ENCODE assay signal across 36 cellular contexts in the genomic region with DNA sequence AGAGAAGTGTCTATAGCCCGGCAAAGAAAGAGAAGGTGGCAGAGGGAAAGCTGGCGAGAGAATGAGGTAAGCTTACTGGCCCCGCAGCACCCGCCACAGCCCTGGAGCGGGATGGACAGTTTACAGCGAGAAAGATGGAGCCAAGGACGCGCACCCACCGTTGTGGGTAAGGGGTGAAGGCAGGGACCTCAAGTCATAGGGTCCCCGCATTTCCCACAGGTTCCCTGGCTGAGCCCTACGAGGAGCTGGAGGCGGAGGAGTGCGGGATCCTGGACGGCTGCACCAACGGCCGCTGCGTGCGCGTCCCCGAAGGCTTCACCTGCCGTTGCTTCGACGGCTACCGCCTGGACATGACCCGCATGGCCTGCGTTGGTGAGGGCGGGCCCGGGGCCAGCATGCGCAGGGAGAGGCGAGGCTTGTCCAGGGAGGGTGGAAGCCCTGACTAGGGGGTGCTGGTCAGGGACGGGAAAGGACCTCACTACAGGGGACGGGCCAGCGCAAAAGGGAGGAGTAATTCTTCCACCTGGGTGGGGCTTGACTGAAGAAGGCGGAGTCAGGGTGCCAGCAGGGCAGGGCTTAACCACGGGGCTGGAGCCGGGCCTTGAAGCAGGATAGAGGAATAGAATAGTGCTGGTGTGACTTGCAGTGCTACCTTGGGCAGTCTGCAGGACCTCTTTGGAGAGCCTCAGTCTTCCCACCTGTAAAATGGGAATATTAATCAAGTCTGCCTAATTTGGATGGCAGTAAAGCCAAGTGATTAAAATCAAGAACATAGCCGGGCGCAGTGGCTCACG. TPM values are rescaled to one million over a fixed set of nuclear protein-coding genes. Genes with fewer than 3 reads are reported as not detected.
A peak's percentile ranks its signal among the peaks of the same experiment; 100 is the strongest.
DNase-seq lines count a peak whose midpoint lies in the region; ATAC-seq, FAIRE-seq and TF ChIP-seq lines count a peak whose summit lies in the region.
"Had no signal": no experiment of that assay in that cellular context is flagged by ENCODE, and none has a peak within 500 bp of the region (broad histone marks: within the 10 kb centered on the region; RNA-seq: fewer than 3 reads in every experiment).

No MANE protein-coding gene starts in this region.

- TF ChIP-seq CTCF in HEK293 (tag by site-specific recombination; IDR thresholded peaks at IDR 0.05) (no peak), K562 (IDR thresholded peaks at IDR 0.05 in 2 of 3, conservative IDR thresholded peaks at IDR 0.05 in 1 of 3; ENCODE audit: insufficient read depth in 2 of 3, low read depth in 1 of 3, low read length in 3 of 3) (no peak), osteoblast (IDR thresholded peaks at IDR 0.05; ENCODE audit: extremely low read depth, low read depth, low read length) (no peak), foreskin fibroblast (IDR thresholded peaks at IDR 0.05; ENCODE audit: low read depth, low read length) (no peak)

- H3K9me1 ChIP-seq in K562 (ENCODE audit: control insufficient read depth, insufficient read depth, low read length), result no peaks in the 10 kb centered on the region

- intact Hi-C loops in K562 (cut with micrococcal nuclease), result no loop called here

- no peak overlapping the region for H3K4me3 Mint-ChIP-seq in activated naive CD8-positive, alpha-beta T cell treated with anti-CD3 and anti-CD28 coated beads, Interleukin-2, amount 10 ng/mL, durations not matched to agents 7 days and 5 days
- H3K4me3 Mint-ChIP-seq in activated naive CD8-positive, alpha-beta T cell treated with anti-CD3 and anti-CD28 coated beads for 36 hours, result no peak overlapping the region
- H3K4me3 Mint-ChIP-seq: CD4-positive, CD25-positive, alpha-beta regulatory T cell; nephron had no signal

- H2AFZ ChIP-seq in K562 (ENCODE audit: low read depth, low read length), result no peak overlapping the region
- no peak overlapping the region for H2AFZ ChIP-seq in osteoblast (ENCODE audit: low read length)

- no peaks in the 10 kb centered on the region for H4K20me1 ChIP-seq in K562 (replicated peaks; ENCODE audit: control insufficient read depth, insufficient read depth, low read length)
- peaks cover 2% of the 10 kb centered on the region for H4K20me1 ChIP-seq in osteoblast (ENCODE audit: insufficient read depth, low read length)

- peaks cover 14% of the 10 kb centered on the region for H3K4me1 Mint-ChIP-seq in activated naive CD8-positive, alpha-beta T cell treated with anti-CD3 and anti-CD28 coated beads, Interleukin-2, amount 10 ng/mL, durations not matched to agents 7 days and 5 days
- H3K4me1 Mint-ChIP-seq in activated naive CD8-positive, alpha-beta T cell treated with anti-CD3 and anti-CD28 coated beads for 36 hours, result peaks cover 9% of the 10 kb centered on the region

- H3K4me2 ChIP-seq in K562 (ENCODE audit: insufficient read depth, low read length) (no peak overlapping the region), osteoblast (ENCODE audit: insufficient read depth, low read length) (no peak overlapping the region)
- H3K4me2 ChIP-seq: smooth muscle cell had no signal

- no peak overlapping the region for H3K27ac Mint-ChIP-seq in activated naive CD8-positive, alpha-beta T cell treated with anti-CD3 and anti-CD28 coated beads, Interleukin-2, amount 10 ng/mL, durations not matched to agents 7 days and 5 days
- no peak overlapping the region for H3K27ac Mint-ChIP-seq in activated naive CD8-positive, alpha-beta T cell treated with anti-CD3 and anti-CD28 coated beads for 36 hours
- H3K27ac Mint-ChIP-seq: nephron had no signal

- H3K27me3 ChIP-seq in K562 (ENCODE audit: control insufficient read depth in 2 of 2, insufficient read depth in 2 of 2, low read length in 2 of 2) (no peaks in the 10 kb centered on the region), osteoblast (ENCODE audit: insufficient read depth, low read length) (no peaks in the 10 kb centered on the region)
- H3K27me3 ChIP-seq: heart right ventricle, pancreas, testis had no signal

- no peaks in the 10 kb centered on the region for H3K27me3 Mint-ChIP-seq in activated naive CD8-positive, alpha-beta T cell treated with anti-CD3 and anti-CD28 coated beads, Interleukin-2, amount 10 ng/mL, durations not matched to agents 7 days and 5 days
- H3K27me3 Mint-ChIP-seq in activated naive CD8-positive, alpha-beta T cell treated with anti-CD3 and anti-CD28 coated beads for 36 hours, result no peaks in the 10 kb centered on the region
- H3K27me3 Mint-ChIP-seq: CD4-positive, CD25-positive, alpha-beta regulatory T cell had no signal

- H3K27ac ChIP-seq in HEK293 (ENCODE audit: extremely low read depth, low read depth, low read length) (no peak overlapping the region), K562 (ENCODE audit: extremely low read depth, low read depth, low read length) (no peak overlapping the region), osteoblast (ENCODE audit: low read depth, low read length) (no peak overlapping the region)
- H3K27ac ChIP-seq: coronary artery, heart right ventricle, HL-60, pancreas, testis had no signal

- H3K9me3 Mint-ChIP-seq in activated naive CD8-positive, alpha-beta T cell treated with anti-CD3 and anti-CD28 coated beads, Interleukin-2, amount 10 ng/mL, durations not matched to agents 7 days and 5 days, result no peaks in the 10 kb centered on the region
- H3K9me3 Mint-ChIP-seq in activated naive CD8-positive, alpha-beta T cell treated with anti-CD3 and anti-CD28 coated beads for 36 hours, result no peaks in the 10 kb centered on the region
- H3K9me3 Mint-ChIP-seq: nephron had no signal

- H3K36me3 ChIP-seq in HEK293 (ENCODE audit: control insufficient read depth in 2 of 2, insufficient read depth in 1 of 2, low read length in 2 of 2) (peaks cover 0 to 6% of the 10 kb centered on the region in 2 experiments; a peak in 2 of 3 replicates), K562 (ENCODE audit: control insufficient read depth, insufficient read depth, low read length) (peaks cover 53% of the 10 kb centered on the region; the same call in 2 of the 3 replicates), osteoblast (ENCODE audit: insufficient read depth, low read length) (peaks cover 20% of the 10 kb centered on the region)
- H3K36me3 ChIP-seq: pancreas had no signal

- peaks cover 16% of the 10 kb centered on the region for H3K4me1 ChIP-seq in HEK293 (ENCODE audit: control insufficient read depth, insufficient read depth, low read length)
- H3K4me1 ChIP-seq in K562 (replicated peaks in 1 of 2; ENCODE audit: control insufficient read depth in 2 of 2, insufficient read depth in 2 of 2, low read length in 2 of 2), result peaks cover 30 to 48% of the 10 kb centered on the region in 2 experiments
- no peaks in the 10 kb centered on the region for H3K4me1 ChIP-seq in osteoblast (ENCODE audit: insufficient read depth, low read length)
- H3K4me1 ChIP-seq: pancreas, testis had no signal

- no peak for TF ChIP-seq EP300 in K562 (IDR thresholded peaks at IDR 0.05; ENCODE audit: low read length)

- POLR2A ChIA-PET in activated naive CD8-positive, alpha-beta T cell treated with anti-CD3 and anti-CD28 coated beads, Interleukin-2, amount 10 ng/mL, durations not matched to agents 7 days and 5 days (lab: Charles Lee), result no interaction called here
- POLR2A ChIA-PET in HEK293 (lab: Yijun Ruan, JAX) (no interaction called here), K562 (lab: Yijun Ruan, JAX) (interaction anchor here (0.7 kb wide), 1 partner anchor 97 kb away, joined by 3 read pairs; no protein-coding TSS in a partner anchor)

- peak overlapping the region in 1 of 2 experiments; percentile 1; a peak in 1 of 4 replicates for H3K9ac ChIP-seq in K562 (ENCODE audit: insufficient read depth in 1 of 2, low read depth in 2 of 2, low read length in 2 of 2)

- no peak for FAIRE-seq in K562 (lab: Jason Lieb, UNC)
- FAIRE-seq: A204.1, pancreas had no signal

- ATAC-seq in activated naive CD8-positive, alpha-beta T cell treated with anti-CD3 and anti-CD28 coated beads, Interleukin-2, amount 10 ng/mL, durations not matched to agents 7 days and 5 days (ENCODE audit: low read depth), result peak; percentile 17
- ATAC-seq in K562 (no peak), HG02798 (IDR thresholded peaks at IDR 0.05; ENCODE audit: poor library complexity, unreplicated experiment) (no peak)
- ATAC-seq: mucosa of descending colon; pancreas; stimulated activated naive CD8-positive, alpha-beta T cell treated with anti-CD3 and anti-CD28 coated beads, Interleukin-15, Interleukin-2, amounts not matched to agents 100 U/mL and 50 U/mL, for 24 hours had no signal

- peaks cover 8% of the 10 kb centered on the region for H3K36me3 Mint-ChIP-seq in activated naive CD8-positive, alpha-beta T cell treated with anti-CD3 and anti-CD28 coated beads, Interleukin-2, amount 10 ng/mL, durations not matched to agents 7 days and 5 days
- peaks cover 21% of the 10 kb centered on the region for H3K36me3 Mint-ChIP-seq in activated naive CD8-positive, alpha-beta T cell treated with anti-CD3 and anti-CD28 coated beads for 36 hours

- H3K79me2 ChIP-seq in K562 (ENCODE audit: control insufficient read depth, insufficient read depth, low read length) (no peaks in the 10 kb centered on the region), osteoblast (ENCODE audit: insufficient read depth, low read length) (no peaks in the 10 kb centered on the region)

- H3K9me3 ChIP-seq in HEK293 (ENCODE audit: control insufficient read depth, insufficient read depth, low read depth, low read length) (no peaks in the 10 kb centered on the region), K562 (replicated peaks; ENCODE audit: control insufficient read depth, insufficient read depth, low read depth, low read length) (no peaks in the 10 kb centered on the region), osteoblast (ENCODE audit: low read depth, low read length) (no peaks in the 10 kb centered on the region)
- H3K9me3 ChIP-seq: heart right ventricle, mucosa of descending colon, pancreas, testis had no signal

- TF ChIP-seq RAD21 in K562 (CRISPR knock-in tag; conservative IDR thresholded peaks at IDR 0.05 in 1 of 2, IDR thresholded peaks at IDR 0.05 in 1 of 2), result no peak

- BruUV-seq in K562 (replicated peaks; lab: Mats Ljungman, UMichigan), result no TSS peak

- WGBS in K562 (ENCODE audit: insufficient coverage, low coverage, missing lambda C conversion rate), result 90% methylated on average over 26 of the region's 39 CpGs

- CTCF ChIA-PET in HEK293 (lab: Yijun Ruan, JAX), result interaction anchor here (0.5 to 11.0 kb wide), 6 partner anchors 7 to 553 kb away, joined by 3 to 236 read pairs (median 4); partner anchors contain the start of gene LTBP4
- CTCF ChIA-PET in K562 (lab: Yijun Ruan, JAX; ENCODE audit: low intra/inter-chr PET ratio), result no interaction called here

- 0 out of 2 replicates have a peak, but pooled peaks have one; percentile 48 for TF ChIP-seq POLR2A in K562 (conservative IDR thresholded peaks at IDR 0.05)

- H3K4me3 ChIP-seq in HEK293 (ENCODE audit: low read depth, low read length), result no peak overlapping the region
- no peak overlapping the region for H3K4me3 ChIP-seq in K562
- H3K4me3 ChIP-seq in osteoblast (ENCODE audit: insufficient read depth, low read length), result no peak overlapping the region
- no peak overlapping the region for H3K4me3 ChIP-seq in foreskin fibroblast (ENCODE audit: low read depth in 1 of 2, low read length in 2 of 2)
- H3K4me3 ChIP-seq: coronary artery, heart right ventricle, mucosa of descending colon, pancreas, smooth muscle cell, testis had no signal

- in situ Hi-C loops in K562 (cut with MboI), result no loop called here

- DNase-seq in activated naive CD8-positive, alpha-beta T cell treated with anti-CD3 and anti-CD28 coated beads, Interleukin-2, amount 10 ng/mL, durations not matched to agents 7 days and 5 days, result no peak
- no peak for DNase-seq in activated naive CD8-positive, alpha-beta T cell treated with anti-CD3 and anti-CD28 coated beads for 36 hours
- DNase-seq in K562 (ENCODE audit: extremely low read depth in 1 of 4, low spot score in 3 of 4) (peak in 1 of 4 experiments; percentile 43), osteoblast (ENCODE audit: insufficient read length, low spot score, missing footprints) (peak; percentile 39), foreskin fibroblast (no peak), HPDE6-E6E7 (ENCODE audit: extremely low spot score) (no peak)
- DNase-seq: activated CD8-positive, alpha-beta memory T cell treated with anti-CD3 and anti-CD28 coated beads for 24 hours; activated effector memory CD4-positive, alpha-beta T cell treated with anti-CD3 and anti-CD28 coated beads, Interleukin-2, amount 50 U/mL, for 16 hours; activated T-cell treated with anti-CD3 and anti-CD28 coated beads for 4 hours; AML-193; Calu3; caudate nucleus; CD4-positive, CD25-positive, alpha-beta regulatory T cell; DMS79; effector memory CD4-positive, alpha-beta T cell; erythroblast; GDM1; heart right ventricle; Karpas-422; kidney glomerular epithelial cell; mucosa of descending colon; NCI-H2029; NCI-H524 treated with DMSO at 0.1 percent for 48 hours; OCI-M1; retina; stimulated activated CD4-positive, alpha-beta T cell treated with anti-CD3 and anti-CD28 coated beads, Interleukin-1b, Interleukin-23, amount 100 ng/mL, for 48 hours; stimulated activated naive CD8-positive, alpha-beta T cell treated with anti-CD3 and anti-CD28 coated beads, Interleukin-15, Interleukin-2, amounts not matched to agents 100 U/mL and 50 U/mL, for 24 hours; testis had no signal

RNA-seq across cellular contexts. Expression of gene LTBP4, which starts 26.5 kb away (rescaled TPM):
- total RNA-seq in activated naive CD8-positive, alpha-beta T cell treated with anti-CD3 and anti-CD28 coated beads, Interleukin-2, amount 10 ng/mL, durations not matched to agents 7 days and 5 days, result 10 to 100 TPM; 83.3 to 94.0 TPM
- 100 to 1,000 TPM in 1 of 2 experiments, 10 to 100 TPM in 1; 99.3 to 102 TPM for total RNA-seq in activated naive CD8-positive, alpha-beta T cell treated with anti-CD3 and anti-CD28 coated beads for 36 hours
- 209 and 457 TPM in 2 replicates for total RNA-seq in K562 (2011; cell fraction: chromatin; rRNA removed; ENCODE audit: low replicate concordance)
- total RNA-seq in K562 (2011; cell fraction: nucleolus; rRNA removed), result 301 and 327 TPM in 2 replicates
- 219 and 259 TPM in 2 replicates for total RNA-seq in K562 (2011; cell fraction: nucleoplasm; rRNA removed)
- total RNA-seq in K562 (2014; rRNA removed) (38.7 and 44.5 TPM in 2 replicates), K562 (2014; rRNA removed; fragmentation: Illumina TruSeq; extraction: Trizol) (6.1 and 9.7 TPM in 2 replicates), K562 (2015; rRNA removed; fragmentation: Illumina TruSeq; extraction: Trizol) (19.9 and 25.0 TPM in 2 replicates), K562 (2021) (148 and 160 TPM in 2 replicates), osteoblast (13.6 and 16.6 TPM in 2 replicates)
- polyA plus RNA-seq in K562 (2011; rRNA removed) (34.4 and 64.2 TPM in 2 replicates), K562 (2014; fragmentation: Illumina TruSeq; extraction: Trizol) (31.6 and 65.6 TPM in 2 replicates), K562 (2014; fragmentation: Nextera tagmentation; extraction: Ambion mirVana) (under 1 TPM; 0.35 to 0.53 TPM), K562 (2014; rRNA removed) (108 and 112 TPM in 2 replicates)
- 40.5 and 63.1 TPM in 2 replicates for polyA plus RNA-seq in K562 (2011; cell fraction: cytosol; rRNA removed)
- 400 and 488 TPM in 2 replicates for polyA plus RNA-seq in K562 (2011; cell fraction: nucleus; rRNA removed)
- 256 and 263 TPM in 2 replicates for polyA plus RNA-seq in K562 (2012)
- 6.8 and 10.0 TPM in 2 replicates for polyA minus RNA-seq in K562 (2011; rRNA and poly(A)+ RNA removed)
- polyA minus RNA-seq in K562 (2011; cell fraction: cytosol; rRNA and poly(A)+ RNA removed), result 50.8 and 74.4 TPM in 2 replicates
- 47.9 and 57.5 TPM in 2 replicates for polyA minus RNA-seq in K562 (2011; cell fraction: nucleus; rRNA and poly(A)+ RNA removed)

RNA-seq across cellular contexts. Expression of gene SHKBP1, which starts 51.0 kb away (rescaled TPM):
- 100 to 1,000 TPM; 139 to 140 TPM for total RNA-seq in activated naive CD8-positive, alpha-beta T cell treated with anti-CD3 and anti-CD28 coated beads, Interleukin-2, amount 10 ng/mL, durations not matched to agents 7 days and 5 days
- total RNA-seq in activated naive CD8-positive, alpha-beta T cell treated with anti-CD3 and anti-CD28 coated beads for 36 hours, result 10 to 100 TPM; 71.1 to 74.5 TPM
- total RNA-seq in K562 (2011; cell fraction: chromatin; rRNA removed; ENCODE audit: low replicate concordance), result 33.3 and 146 TPM in 2 replicates
- 62.0 and 84.4 TPM in 2 replicates for total RNA-seq in K562 (2011; cell fraction: nucleolus; rRNA removed)
- total RNA-seq in K562 (2011; cell fraction: nucleoplasm; rRNA removed), result 39.4 and 65.9 TPM in 2 replicates
- total RNA-seq in K562 (2014; rRNA removed) (33.7 and 48.0 TPM in 2 replicates), K562 (2014; rRNA removed; fragmentation: Illumina TruSeq; extraction: Trizol) (6.6 and 9.6 TPM in 2 replicates), K562 (2015; rRNA removed; fragmentation: Illumina TruSeq; extraction: Trizol) (17.5 and 22.3 TPM in 2 replicates), K562 (2021) (54.5 and 58.1 TPM in 2 replicates), osteoblast (16.3 and 18.9 TPM in 2 replicates)
- polyA plus RNA-seq in K562 (2011; rRNA removed) (18.9 and 24.4 TPM in 2 replicates), K562 (2014; fragmentation: Illumina TruSeq; extraction: Trizol) (33.7 and 42.0 TPM in 2 replicates), K562 (2014; fragmentation: Nextera tagmentation; extraction: Ambion mirVana) (1 to 10 TPM; 1.2 to 4.9 TPM), K562 (2014; rRNA removed) (34.2 and 40.4 TPM in 2 replicates)
- 34.0 and 79.0 TPM in 2 replicates for polyA plus RNA-seq in K562 (2011; cell fraction: cytosol; rRNA removed)
- polyA plus RNA-seq in K562 (2011; cell fraction: nucleus; rRNA removed), result 68.6 and 104 TPM in 2 replicates
- polyA plus RNA-seq in K562 (2012), result 56.1 and 106 TPM in 2 replicates
- 11.5 and 17.4 TPM in 2 replicates for polyA minus RNA-seq in K562 (2011; rRNA and poly(A)+ RNA removed)
- 53.0 and 61.0 TPM in 2 replicates for polyA minus RNA-seq in K562 (2011; cell fraction: cytosol; rRNA and poly(A)+ RNA removed)
- 18.8 and 19.9 TPM in 2 replicates for polyA minus RNA-seq in K562 (2011; cell fraction: nucleus; rRNA and poly(A)+ RNA removed)
